Comparison of ENCODE assay signal across 8 cellular contexts in the genomic region with DNA sequence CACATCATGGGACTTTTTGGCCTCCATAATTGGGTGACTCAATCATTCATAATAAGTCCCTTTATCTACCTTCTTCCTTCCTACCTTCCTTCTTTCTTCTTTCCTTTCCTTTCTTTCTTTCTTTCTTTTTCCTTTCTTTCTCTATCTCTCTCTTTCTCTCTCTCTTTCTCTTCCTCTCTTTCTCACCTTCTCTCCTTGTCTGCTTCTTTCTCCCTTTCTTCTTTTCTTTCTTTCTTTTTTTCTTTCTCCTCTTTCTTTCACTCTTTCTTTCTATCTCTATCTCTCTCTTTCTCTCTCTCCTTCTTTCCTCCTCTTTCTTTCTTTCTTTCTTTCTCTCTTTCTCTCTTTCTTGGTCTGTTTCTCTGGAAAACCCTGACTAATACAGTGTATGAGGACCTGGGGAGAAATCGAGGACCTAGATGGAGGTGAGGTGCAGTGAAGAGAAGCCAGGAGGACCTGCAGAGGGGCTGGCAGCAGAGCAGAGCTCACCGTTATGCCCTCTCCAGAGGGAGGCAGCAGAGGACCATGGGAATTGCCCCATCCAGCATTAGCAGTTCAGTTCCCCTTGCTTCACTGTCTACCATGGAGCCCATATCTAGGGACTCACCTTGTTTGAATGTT. TPM values are rescaled to one million over a fixed set of nuclear protein-coding genes. Genes with fewer than 3 reads are reported as not detected.
DNase-seq lines count a peak whose midpoint lies in the region; ATAC-seq, FAIRE-seq and TF ChIP-seq lines count a peak whose summit lies in the region.

No MANE protein-coding gene starts in this region.

- peaks cover 7 to 20% of the 10 kb centered on the region in 2 experiments for H3K4me1 Mint-ChIP-seq in H9
- H3K4me1 Mint-ChIP-seq in activated naive CD8-positive, alpha-beta T cell treated with anti-CD3 and anti-CD28 coated beads, Interleukin-2, amount 10 ng/mL, durations not matched to agents 7 days and 5 days: no peaks in the 10 kb centered on the region

- no peak overlapping the region for H3K4me2 ChIP-seq in H9 (ENCODE audit: insufficient read depth, insufficient read length, low read length)

- no CpG with 5 or more reads among the region's 2 CpGs for WGBS in H9 (ENCODE audit: extremely low coverage, insufficient read length, low lambda C conversion rate)

- peak; percentile 54 for TF ChIP-seq CTCF in BJ (IDR thresholded peaks at IDR 0.05; ENCODE audit: insufficient read depth, low read depth, low read length)
- TF ChIP-seq CTCF in H9 (conservative IDR thresholded peaks at IDR 0.05): peak; percentile 81
- peak; percentile 40 for TF ChIP-seq CTCF in kidney (IDR thresholded peaks at IDR 0.05; ENCODE audit: borderline replicate concordance, extremely low read depth, insufficient read depth)

- H3T11ph ChIP-seq in H9 (ENCODE audit: low read length): no peak overlapping the region

- no peak overlapping the region for H2BK15ac ChIP-seq in H9 (ENCODE audit: low read depth, low read length)

- H3K9me3 ChIP-seq in H9 (ENCODE audit: control insufficient read depth, low read depth, low read length) (no peaks in the 10 kb centered on the region), kidney (ENCODE audit: control insufficient read depth in 1 of 2, low read length in 2 of 2) (no peaks in the 10 kb centered on the region)

- CTCF ChIA-PET in BJ (lab: Yijun Ruan, JAX): interaction anchor here (0.8 to 3.7 kb wide), 12 partner anchors 9 to 269 kb away, joined by 3 to 14 read pairs (median 7); no protein-coding TSS in a partner anchor

- FAIRE-seq in kidney (lab: Jason Lieb, UNC): no peak

- DNase-seq in BJ (ENCODE audit: low read depth): no peak
- peak; percentile 75 for DNase-seq in H9
- peak; percentile 52 for DNase-seq in NOMO-1 treated with dmso at 0.1 percent for 144 hours (lab: John Stamatoyannopoulos, UW; ENCODE audit: unreplicated experiment)
- no peak for DNase-seq in activated naive CD8-positive, alpha-beta T cell treated with anti-CD3 and anti-CD28 coated beads, Interleukin-2, amount 10 ng/mL, durations not matched to agents 7 days and 5 days
- no peak for DNase-seq in kidney
- DNase-seq in AG08395 (ENCODE audit: low spot score): no peak

- H3K27ac ChIP-seq in H9 (ENCODE audit: insufficient read length, low read depth, low read length) (no peak overlapping the region), kidney (ENCODE audit: low read depth in 2 of 2, low read length in 2 of 2) (no peak overlapping the region)

- H3K9ac ChIP-seq in H9 (ENCODE audit: extremely low read depth, insufficient read length, low read length) (no peak overlapping the region), kidney (ENCODE audit: low read length in 2 of 2) (no peak overlapping the region)

- no peaks in the 10 kb centered on the region for H3K36me3 Mint-ChIP-seq in H9 (ENCODE audit: insufficient read depth in 1 of 3, low read depth in 3 of 3)
- H3K36me3 Mint-ChIP-seq in activated naive CD8-positive, alpha-beta T cell treated with anti-CD3 and anti-CD28 coated beads, Interleukin-2, amount 10 ng/mL, durations not matched to agents 7 days and 5 days: no peaks in the 10 kb centered on the region

- no peak overlapping the region for H4K91ac ChIP-seq in H9 (ENCODE audit: insufficient read length, low read depth, low read length)

- H3K4me3 ChIP-seq in BJ (ENCODE audit: low read depth, low read length) (no peak overlapping the region), kidney (ENCODE audit: low read length in 2 of 2) (no peak overlapping the region)

- no peaks in the 10 kb centered on the region for H3K79me2 ChIP-seq in H9 (ENCODE audit: insufficient read depth, low read length)

- no peak overlapping the region for H2AFZ ChIP-seq in H9 (ENCODE audit: low read length)

- no peak overlapping the region for H3K18ac ChIP-seq in H9 (ENCODE audit: insufficient read length, low read depth, low read length)

- H2BK120ac ChIP-seq in H9 (ENCODE audit: low read depth, low read length, poor library complexity, severe bottlenecking): no peak overlapping the region

- H3K4me1 ChIP-seq in H9 (ENCODE audit: insufficient read depth, low read length) (no peaks in the 10 kb centered on the region), kidney (ENCODE audit: control insufficient read depth in 1 of 2, insufficient read depth in 1 of 2, low read depth in 1 of 2, low read length in 2 of 2) (peaks cover 0 to 2% of the 10 kb centered on the region in 2 donors)

- H2BK12ac ChIP-seq in H9 (ENCODE audit: insufficient read length, low read depth, low read length): no peak overlapping the region

- no peak overlapping the region for H2BK5ac ChIP-seq in H9 (ENCODE audit: insufficient read length, low read length)

- no peaks in the 10 kb centered on the region for H3K79me1 ChIP-seq in H9 (ENCODE audit: insufficient read depth, low read depth, low read length, poor library complexity, severe bottlenecking)

- H2AK5ac ChIP-seq in H9 (ENCODE audit: insufficient read length, low read length): no peak overlapping the region

- H3K14ac ChIP-seq in H9 (ENCODE audit: insufficient read depth, low read length): no peak overlapping the region

- POLR2A ChIA-PET in BJ (lab: Charles Lee): no interaction called here
- POLR2A ChIA-PET in activated naive CD8-positive, alpha-beta T cell treated with anti-CD3 and anti-CD28 coated beads, Interleukin-2, amount 10 ng/mL, durations not matched to agents 7 days and 5 days (lab: Charles Lee): no interaction called here

- H3K23ac ChIP-seq in H9 (ENCODE audit: insufficient read length, low read depth, low read length): no peak overlapping the region

- no peak overlapping the region for H3K56ac ChIP-seq in H9 (ENCODE audit: insufficient read length, low read depth, low read length)

- no peak overlapping the region for H4K5ac ChIP-seq in H9 (ENCODE audit: insufficient read length, low read depth, low read length)

- H2BK20ac ChIP-seq in H9 (ENCODE audit: low read depth, low read length, poor library complexity, severe bottlenecking): no peak overlapping the region

- H3K23me2 ChIP-seq in H9 (ENCODE audit: insufficient read length, low read depth, low read length, poor library complexity, severe bottlenecking): no peaks in the 10 kb centered on the region

- peak; percentile 55 for ATAC-seq in activated naive CD8-positive, alpha-beta T cell treated with anti-CD3 and anti-CD28 coated beads, Interleukin-2, amount 10 ng/mL, durations not matched to agents 7 days and 5 days (ENCODE audit: low read depth)
- ATAC-seq in GM18861 (IDR thresholded peaks at IDR 0.05; ENCODE audit: unreplicated experiment): no peak
- no peak for ATAC-seq in HG03469 (IDR thresholded peaks at IDR 0.05; ENCODE audit: unreplicated experiment)

- H3K27me3 ChIP-seq in BJ (ENCODE audit: control insufficient read depth, insufficient read depth, low read length) (peaks cover 34% of the 10 kb centered on the region), H9 (ENCODE audit: insufficient read depth, low read length) (no peaks in the 10 kb centered on the region; the same call in 1 of the 2 replicates)

- H3K4me3 Mint-ChIP-seq in H9: no peak overlapping the region
- H3K4me3 Mint-ChIP-seq in activated naive CD8-positive, alpha-beta T cell treated with anti-CD3 and anti-CD28 coated beads, Interleukin-2, amount 10 ng/mL, durations not matched to agents 7 days and 5 days: no peak overlapping the region

- H3K36me3 ChIP-seq in BJ (ENCODE audit: control insufficient read depth, insufficient read depth, low read length) (no peaks in the 10 kb centered on the region), kidney (ENCODE audit: control insufficient read depth in 1 of 2, insufficient read depth in 2 of 2, low read length in 2 of 2) (no peaks in the 10 kb centered on the region)

- H3K27ac Mint-ChIP-seq in H9: no peak overlapping the region
- no peak overlapping the region for H3K27ac Mint-ChIP-seq in activated naive CD8-positive, alpha-beta T cell treated with anti-CD3 and anti-CD28 coated beads, Interleukin-2, amount 10 ng/mL, durations not matched to agents 7 days and 5 days

- H3K4ac ChIP-seq in H9 (ENCODE audit: low read depth, low read length): no peak overlapping the region

- no peak overlapping the region for H4K8ac ChIP-seq in H9 (replicated peaks; ENCODE audit: insufficient read length, low read depth, low read length)

- peaks cover 73% of the 10 kb centered on the region for H3K27me3 Mint-ChIP-seq in H9 (ENCODE audit: low read depth)
- H3K27me3 Mint-ChIP-seq in activated naive CD8-positive, alpha-beta T cell treated with anti-CD3 and anti-CD28 coated beads, Interleukin-2, amount 10 ng/mL, durations not matched to agents 7 days and 5 days: peaks cover 35% of the 10 kb centered on the region

- no peaks in the 10 kb centered on the region for H3K9me3 Mint-ChIP-seq in H9
- no peaks in the 10 kb centered on the region for H3K9me3 Mint-ChIP-seq in activated naive CD8-positive, alpha-beta T cell treated with anti-CD3 and anti-CD28 coated beads, Interleukin-2, amount 10 ng/mL, durations not matched to agents 7 days and 5 days

- H4K20me1 ChIP-seq in H9 (ENCODE audit: control insufficient read depth, insufficient read depth, insufficient read length): peaks cover 2% of the 10 kb centered on the region

- intact Hi-C loops in kidney (cut with DNase I): no loop called here

RNA-seq across cellular contexts. Expression of a gene that starts 52.7 kb away (rescaled TPM):
- polyA plus RNA-seq in BJ (2011; rRNA removed): 9.1 and 15.1 TPM in 2 replicates
- polyA minus RNA-seq in BJ (2011; rRNA and poly(A)+ RNA removed): 12.0 and 15.2 TPM in 2 replicates
- total RNA-seq in H9 (2021): 20.9 and 24.2 TPM in 2 replicates
- 10 to 100 TPM; 13.5 to 15.2 TPM for total RNA-seq in activated naive CD8-positive, alpha-beta T cell treated with anti-CD3 and anti-CD28 coated beads, Interleukin-2, amount 10 ng/mL, durations not matched to agents 7 days and 5 days
- 18.0 TPM for total RNA-seq in kidney
- 6.7 TPM for polyA plus RNA-seq in kidney (ENCODE audit: insufficient read depth, low read depth, low replicate concordance)

Comparison
In these comparisons a context has a peak if more than half of its experiments do, and no peak if none do; other contexts are left out.
1. DNase-seq: peak in H9 (single experiment) and NOMO-1 treated with dmso at 0.1 percent for 144 hours (single experiment); none in BJ (single experiment), activated naive CD8-positive, alpha-beta T cell treated with anti-CD3 and anti-CD28 coated beads, Interleukin-2, amount 10 ng/mL, durations not matched to agents 7 days and 5 days (single experiment), kidney (single experiment) and AG08395 (single experiment).
2. Peak in every context shown above with its lines, with median percentiles within 50 percentile points of each other: CTCF ChIP-seq.